ENCODE assay signal across 20 cellular contexts in genomic region chr4:31085736-31086135, GRCh38.
DNase-seq lines count a peak whose midpoint lies in the region; ATAC-seq, FAIRE-seq and TF ChIP-seq lines count a peak whose summit lies in the region.
"Had no signal": no experiment of that assay in that cellular context is flagged by ENCODE, and none has a peak within 500 bp of the region (broad histone marks: within the 10 kb centered on the region; RNA-seq: fewer than 3 reads in every experiment).

No MANE protein-coding gene starts in this region.

- H4K20me1 ChIP-seq in GM23338 (replicated peaks; ENCODE audit: insufficient read depth) (no peaks in the 10 kb centered on the region), endothelial cell of umbilical vein (replicated peaks; ENCODE audit: control insufficient read depth, extremely low read depth, insufficient read depth, low read length) (no peaks in the 10 kb centered on the region)

- no TSS peak for BruUV-seq in endothelial cell of umbilical vein (replicated peaks; lab: Mats Ljungman, UMichigan)

- H3K4me2 ChIP-seq in GM23338 (peak overlapping the region; percentile 16), endothelial cell of umbilical vein (ENCODE audit: insufficient read depth, low read length) (peak overlapping the region; percentile 61)
- H3K4me2 ChIP-seq: KMS-11 had no signal

- peak overlapping the region; percentile 31 for H3K9ac ChIP-seq in endothelial cell of umbilical vein (replicated peaks; ENCODE audit: extremely low read depth, insufficient read depth, low read length)
- H3K9ac ChIP-seq: KMS-11 had no signal

- DNase-seq in GM23338 (ENCODE audit: low spot score), result no peak
- no peak for DNase-seq in RWPE2 (ENCODE audit: low spot score)
- peak; percentile 78 for DNase-seq in endothelial cell of umbilical vein (ENCODE audit: low read depth, low spot score)
- DNase-seq in osteocyte (ENCODE audit: extremely low spot score, unreplicated experiment), result no peak
- DNase-seq in SKM-1 treated with dmso at 0.1 percent for 144 hours (lab: John Stamatoyannopoulos, UW; ENCODE audit: unreplicated experiment), result no peak
- DNase-seq in effector memory CD4-positive, alpha-beta T cell, result no peak
- DNase-seq: AML-193, DMS 273 treated with DMSO at 0.1 percent for 48 hours, NCI-H1048, NCI-H1436 treated with DMSO at 0.1 percent for 48 hours, NCI-H2029 treated with DMSO at 0.1 percent for 48 hours, NCI-H510A, SHP77 had no signal

- H3K9me2 ChIP-seq in GM23338 (ENCODE audit: insufficient read depth), result no peaks in the 10 kb centered on the region

- no peak overlapping the region; the same call in 1 of the 2 replicates for H3K27ac Mint-ChIP-seq in GM23338
- peak overlapping the region; percentile 70 for H3K27ac Mint-ChIP-seq in osteocyte (ENCODE audit: unreplicated experiment)
- H3K27ac Mint-ChIP-seq: CD14-positive monocyte had no signal

- dilution Hi-C loops in endothelial cell of umbilical vein (cut with MboI; ENCODE audit: extremely low pct_ligation_motif_present, low sequenced_read_pairs), result no loop called here

- peaks cover 3% of the 10 kb centered on the region for H3K27me3 Mint-ChIP-seq in GM23338 (ENCODE audit: insufficient read depth, low read depth, poor library complexity)
- H3K27me3 Mint-ChIP-seq in osteocyte (ENCODE audit: unreplicated experiment), result no peaks in the 10 kb centered on the region

- no peak overlapping the region for H3K4me3 ChIP-seq in GM23338
- no peak overlapping the region for H3K4me3 ChIP-seq in RWPE2 (ENCODE audit: severe bottlenecking)
- no peak overlapping the region for H3K4me3 ChIP-seq in endothelial cell of umbilical vein (replicated peaks in 1 of 3; ENCODE audit: insufficient read depth in 1 of 3, low read depth in 1 of 3, low read length in 3 of 3)
- no peak overlapping the region for H3K4me3 ChIP-seq in effector memory CD4-positive, alpha-beta T cell (ENCODE audit: insufficient read depth, low read depth, low read length, poor library complexity, severe bottlenecking)

- H3K36me3 Mint-ChIP-seq in GM23338 (ENCODE audit: low read depth) (no peaks in the 10 kb centered on the region), osteocyte (ENCODE audit: unreplicated experiment) (peaks cover 2% of the 10 kb centered on the region)
- H3K36me3 Mint-ChIP-seq: CD14-positive monocyte had no signal

- no peak for TF ChIP-seq POLR2A in endothelial cell of umbilical vein (IDR thresholded peaks at IDR 0.05; ENCODE audit: low read depth, low read length)

- H3K27me3 ChIP-seq in GM23338 (ENCODE audit: insufficient read depth) (no peaks in the 10 kb centered on the region), RWPE2 (ENCODE audit: insufficient read depth, poor library complexity, severe bottlenecking) (no peaks in the 10 kb centered on the region), endothelial cell of umbilical vein (ENCODE audit: control insufficient read depth in 2 of 2, insufficient read depth in 2 of 2, low read length in 2 of 2) (no peaks in the 10 kb centered on the region)
- no peaks in the 10 kb centered on the region for H3K27me3 ChIP-seq in effector memory CD4-positive, alpha-beta T cell (replicated peaks; ENCODE audit: control insufficient read depth, insufficient read depth, low read length, poor library complexity, severe bottlenecking)

- H3K4me1 ChIP-seq in GM23338 (ENCODE audit: insufficient read depth) (peaks cover 21% of the 10 kb centered on the region), RWPE2 (ENCODE audit: insufficient read depth, poor library complexity, severe bottlenecking) (peaks cover 39% of the 10 kb centered on the region), endothelial cell of umbilical vein (ENCODE audit: control insufficient read depth, extremely low read depth, insufficient read depth, low read length) (peaks cover 46% of the 10 kb centered on the region)
- no peaks in the 10 kb centered on the region for H3K4me1 ChIP-seq in effector memory CD4-positive, alpha-beta T cell (ENCODE audit: control insufficient read depth, insufficient read depth, low read length, poor library complexity, severe bottlenecking)

- H3K27ac ChIP-seq in GM23338 (ENCODE audit: low read depth) (no peak overlapping the region), RWPE2 (ENCODE audit: poor library complexity, severe bottlenecking) (peak overlapping the region; percentile 12), endothelial cell of umbilical vein (ENCODE audit: insufficient read depth, low read depth, low read length) (peak overlapping the region; percentile 18)
- no peak overlapping the region for H3K27ac ChIP-seq in effector memory CD4-positive, alpha-beta T cell (ENCODE audit: insufficient read depth, low read length, poor library complexity, severe bottlenecking)
- H3K27ac ChIP-seq: KMS-11 had no signal

- CTCF ChIA-PET in endothelial cell of umbilical vein (lab: Charles Lee), result interaction anchor here (0.9 kb wide), 1 partner anchor 17 kb away, joined by 3 read pairs; no protein-coding TSS in a partner anchor

- no peak for TF ChIP-seq CTCF in GM23338 (conservative IDR thresholded peaks at IDR 0.05; ENCODE audit: low read depth in 2 of 2)
- no peak for TF ChIP-seq CTCF in RWPE2 (IDR thresholded peaks at IDR 0.05; ENCODE audit: poor library complexity, severe bottlenecking)
- no peak for TF ChIP-seq CTCF in endothelial cell of umbilical vein (IDR thresholded peaks at IDR 0.05; ENCODE audit: extremely low read depth in 1 of 2, insufficient read depth in 1 of 2, low read depth in 1 of 2, low read length in 2 of 2)
- no peak for TF ChIP-seq CTCF in osteocyte (IDR thresholded peaks at IDR 0.05)

- H3K9me3 Mint-ChIP-seq in GM23338 (no peaks in the 10 kb centered on the region), osteocyte (ENCODE audit: unreplicated experiment) (no peaks in the 10 kb centered on the region)

- no peaks in the 10 kb centered on the region for H3K9me1 ChIP-seq in endothelial cell of umbilical vein (replicated peaks; ENCODE audit: control insufficient read depth, extremely low read depth, insufficient read depth, low read length)

- H3F3A ChIP-seq in GM23338 (replicated peaks; ENCODE audit: low read depth), result no peaks in the 10 kb centered on the region

- H3K4me3 Mint-ChIP-seq in GM23338, result no peak overlapping the region
- no peak overlapping the region for H3K4me3 Mint-ChIP-seq in osteocyte (ENCODE audit: unreplicated experiment)
- H3K4me3 Mint-ChIP-seq: CD14-positive monocyte had no signal

- ATAC-seq in GM23338 (no peak), RWPE2 (ENCODE audit: low read depth) (no peak), GM21447 (IDR thresholded peaks at IDR 0.05; ENCODE audit: unreplicated experiment) (no peak), GM21619 (IDR thresholded peaks at IDR 0.05; ENCODE audit: unreplicated experiment) (no peak)
- ATAC-seq: HepG2, Panc1 had no signal

- H3K79me2 ChIP-seq in GM23338 (replicated peaks; ENCODE audit: insufficient read depth), result no peaks in the 10 kb centered on the region
- H3K79me2 ChIP-seq in endothelial cell of umbilical vein (ENCODE audit: control insufficient read depth, insufficient read depth, low read length), result no peaks in the 10 kb centered on the region

- POLR2A ChIA-PET in endothelial cell of umbilical vein (lab: Charles Lee), result interaction anchor here (1.1 kb wide), 1 partner anchor 17 kb away, joined by 9 read pairs; no protein-coding TSS in a partner anchor

- H3K4me1 Mint-ChIP-seq in GM23338 (peaks cover 27% of the 10 kb centered on the region), osteocyte (ENCODE audit: unreplicated experiment) (peaks cover 50% of the 10 kb centered on the region)
- H3K4me1 Mint-ChIP-seq: CD14-positive monocyte had no signal

- no peak for FAIRE-seq in endothelial cell of umbilical vein (lab: Jason Lieb, UNC)
- FAIRE-seq: GM19239, HepG2 had no signal

- H3K9me3 ChIP-seq in RWPE2 (ENCODE audit: severe bottlenecking) (no peaks in the 10 kb centered on the region), endothelial cell of umbilical vein (replicated peaks; ENCODE audit: control insufficient read depth, insufficient read depth, low read length) (no peaks in the 10 kb centered on the region)
- H3K9me3 ChIP-seq in effector memory CD4-positive, alpha-beta T cell (ENCODE audit: control insufficient read depth, low read length), result no peaks in the 10 kb centered on the region

- H2AFZ ChIP-seq in GM23338, result no peak overlapping the region
- H2AFZ ChIP-seq in endothelial cell of umbilical vein (ENCODE audit: low read depth, low read length), result no peak overlapping the region

- no peaks in the 10 kb centered on the region for H3K36me3 ChIP-seq in GM23338 (ENCODE audit: insufficient read depth)
- H3K36me3 ChIP-seq in RWPE2 (ENCODE audit: low read depth), result no peaks in the 10 kb centered on the region
- H3K36me3 ChIP-seq in endothelial cell of umbilical vein (ENCODE audit: control insufficient read depth in 2 of 2, extremely low read depth in 1 of 2, insufficient read depth in 2 of 2, low read length in 2 of 2), result no peaks in the 10 kb centered on the region
- H3K36me3 ChIP-seq in effector memory CD4-positive, alpha-beta T cell (ENCODE audit: control insufficient read depth, insufficient read depth, low read length), result no peaks in the 10 kb centered on the region

- intact Hi-C loops in endothelial cell of umbilical vein (cut with micrococcal nuclease), result loop anchor here (5.0 to 10.0 kb wide), 2 partner anchors 318 to 551 kb away; no protein-coding TSS in a partner anchor

TF ChIP-seq in endothelial cell of umbilical vein, 7 proteins besides CTCF, POLR2A, EP300 and RAD21:
- peak; percentile 33 for TF ChIP-seq JUN (IDR thresholded peaks at IDR 0.05; ENCODE audit: borderline replicate concordance, insufficient read depth, insufficient read length, low read depth)
- no peak for TF ChIP-seq MAX (IDR thresholded peaks at IDR 0.05; ENCODE audit: insufficient read depth, insufficient read length)

Comparison
In these comparisons a context has a peak if more than half of its experiments do, and no peak if none do; other contexts are left out.
1. H3K27ac ChIP-seq: peak in RWPE2 (single experiment) and endothelial cell of umbilical vein (single experiment); none in GM23338 (single experiment) and effector memory CD4-positive, alpha-beta T cell (single experiment).